ENCODE assay signal across 1 cellular context in the genomic region with DNA sequence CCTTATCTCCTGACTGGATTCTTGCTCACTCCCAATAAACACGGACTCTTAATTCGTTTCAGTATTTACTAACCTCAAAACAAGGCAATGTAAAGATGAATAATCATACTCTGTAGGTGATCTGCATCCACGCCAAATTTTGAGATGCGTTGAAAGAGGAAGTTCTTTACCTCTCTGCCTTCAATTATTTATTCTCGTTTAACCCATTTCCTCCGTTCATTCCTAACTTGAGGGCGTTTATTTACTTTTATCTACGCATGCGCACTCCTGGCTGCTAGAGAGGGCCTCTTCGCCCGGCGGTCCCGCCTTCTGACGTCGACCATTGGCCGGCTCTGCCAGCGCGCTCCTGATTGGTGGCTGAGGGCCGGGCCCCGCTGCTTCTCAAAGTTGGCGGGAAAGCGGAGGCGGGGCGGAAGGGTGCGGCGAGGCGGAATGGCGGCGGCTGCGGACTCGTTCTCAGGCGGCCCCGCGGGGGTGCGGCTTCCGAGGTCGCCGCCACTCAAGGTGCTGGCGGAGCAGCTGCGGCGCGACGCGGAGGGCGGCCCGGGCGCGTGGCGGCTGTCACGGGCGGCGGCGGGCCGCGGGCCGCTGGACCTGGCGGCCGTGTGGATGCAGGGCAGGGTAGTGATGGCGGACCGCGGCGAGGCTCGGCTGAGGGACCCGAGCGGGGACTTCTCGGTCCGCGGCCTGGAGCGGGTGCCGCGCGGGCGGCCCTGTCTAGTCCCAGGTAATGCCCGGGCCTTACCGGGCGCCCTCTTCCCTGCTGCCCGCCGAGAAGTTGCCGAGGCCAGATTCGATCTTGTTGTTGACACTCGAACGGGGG.
TF ChIP-seq lines count a peak whose summit lies in the region.

TSS of gene RMI2 (plus strand) at position 420 of the 823 bp plus-strand sequence. CDS start at position 433, 13 bp downstream.

TF ChIP-seq in HepG2, 621 proteins besides CTCF, POLR2A, EP300 and RAD21 (continued from another document and continues in another):
- TF ChIP-seq ZNF318 (CRISPR knock-in tag; IDR thresholded peaks at IDR 0.05), result no peak
- peak; percentile 83; the same call in 1 of the 2 replicates for TF ChIP-seq YEATS4 (CRISPR knock-in tag; IDR thresholded peaks at IDR 0.05; ENCODE audit: borderline replicate concordance)
- TF ChIP-seq HOXA7 (CRISPR knock-in tag; IDR thresholded peaks at IDR 0.05), result no peak
- no peak for TF ChIP-seq MLLT10 (CRISPR knock-in tag; IDR thresholded peaks at IDR 0.05)
- no peak for TF ChIP-seq ZNF670 (CRISPR knock-in tag; IDR thresholded peaks at IDR 0.05; ENCODE audit: borderline replicate concordance)
- no peak for TF ChIP-seq NFE2L1 (CRISPR knock-in tag; IDR thresholded peaks at IDR 0.05; ENCODE audit: borderline replicate concordance)
- peak; percentile 88 for TF ChIP-seq KLF6 (CRISPR knock-in tag; IDR thresholded peaks at IDR 0.05)
- no peak for TF ChIP-seq STAT6 (CRISPR knock-in tag; IDR thresholded peaks at IDR 0.05; ENCODE audit: borderline replicate concordance)
- peak; percentile 86; the same call in 1 of the 2 replicates for TF ChIP-seq MIXL1 (CRISPR knock-in tag; IDR thresholded peaks at IDR 0.05)
- TF ChIP-seq, protein P1, sequence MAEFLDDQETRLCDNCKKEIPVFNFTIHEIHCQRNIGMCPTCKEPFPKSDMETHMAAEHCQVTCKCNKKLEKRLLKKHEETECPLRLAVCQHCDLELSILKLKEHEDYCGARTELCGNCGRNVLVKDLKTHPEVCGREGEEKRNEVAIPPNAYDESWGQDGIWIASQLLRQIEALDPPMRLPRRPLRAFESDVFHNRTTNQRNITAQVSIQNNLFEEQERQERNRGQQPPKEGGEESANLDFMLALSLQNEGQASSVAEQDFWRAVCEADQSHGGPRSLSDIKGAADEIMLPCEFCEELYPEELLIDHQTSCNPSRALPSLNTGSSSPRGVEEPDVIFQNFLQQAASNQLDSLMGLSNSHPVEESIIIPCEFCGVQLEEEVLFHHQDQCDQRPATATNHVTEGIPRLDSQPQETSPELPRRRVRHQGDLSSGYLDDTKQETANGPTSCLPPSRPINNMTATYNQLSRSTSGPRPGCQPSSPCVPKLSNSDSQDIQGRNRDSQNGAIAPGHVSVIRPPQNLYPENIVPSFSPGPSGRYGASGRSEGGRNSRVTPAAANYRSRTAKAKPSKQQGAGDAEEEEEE (CRISPR knock-in tag; IDR thresholded peaks at IDR 0.05; ENCODE audit: borderline replicate concordance), result no peak
- no peak for TF ChIP-seq ADNP (CRISPR knock-in tag; IDR thresholded peaks at IDR 0.05)
- TF ChIP-seq TSC22D2 (CRISPR knock-in tag; IDR thresholded peaks at IDR 0.05; ENCODE audit: borderline replicate concordance), result peak; percentile 96; the same call in 1 of the 2 replicates
- TF ChIP-seq ZNF891 (CRISPR knock-in tag; IDR thresholded peaks at IDR 0.05), result no peak
- peak; percentile 88 for TF ChIP-seq ZSCAN31 (CRISPR knock-in tag; IDR thresholded peaks at IDR 0.05; ENCODE audit: low read depth)
- TF ChIP-seq CSRNP1 (CRISPR knock-in tag; IDR thresholded peaks at IDR 0.05), result peak; percentile 86; the same call in 1 of the 2 replicates
- TF ChIP-seq ZNF350 (CRISPR knock-in tag; IDR thresholded peaks at IDR 0.05; ENCODE audit: borderline replicate concordance, low read depth), result no peak
- peak; percentile 80 for TF ChIP-seq POLR2G (IDR thresholded peaks at IDR 0.05; ENCODE audit: low read depth, low read length)
- TF ChIP-seq SMAD3 (CRISPR knock-in tag; IDR thresholded peaks at IDR 0.05), result no peak
- peak; percentile 95 for TF ChIP-seq POGK (CRISPR knock-in tag; conservative IDR thresholded peaks at IDR 0.05)
- TF ChIP-seq ZNF7 (CRISPR knock-in tag; IDR thresholded peaks at IDR 0.05), result no peak
- no peak for TF ChIP-seq CBX5 (CRISPR knock-in tag; IDR thresholded peaks at IDR 0.05; ENCODE audit: borderline replicate concordance)
- no peak for TF ChIP-seq HNF4A (CRISPR knock-in tag; IDR thresholded peaks at IDR 0.05)
- 0 out of 2 replicates have a peak, but pooled peaks have one; percentile 2 for TF ChIP-seq SMC3 (IDR thresholded peaks at IDR 0.05; ENCODE audit: low read length)
- TF ChIP-seq NFYC (CRISPR knock-in tag; IDR thresholded peaks at IDR 0.05), result peak; percentile 98
- no peak for TF ChIP-seq ZNF383 (CRISPR knock-in tag; IDR thresholded peaks at IDR 0.05; ENCODE audit: borderline replicate concordance)
- no peak for TF ChIP-seq ARNT (IDR thresholded peaks at IDR 0.05)
- peak; percentile 84 for TF ChIP-seq CREB1 (IDR thresholded peaks at IDR 0.05)
- peak; percentile 80 for TF ChIP-seq CREB1 (CRISPR knock-in tag; IDR thresholded peaks at IDR 0.05)
- 0 out of 2 replicates have a peak, but pooled peaks have one; percentile 40 for TF ChIP-seq JUN (CRISPR knock-in tag; IDR thresholded peaks at IDR 0.05)
- no peak for TF ChIP-seq ZNF382 (CRISPR knock-in tag; IDR thresholded peaks at IDR 0.05; ENCODE audit: borderline replicate concordance)
- TF ChIP-seq, protein P2, sequence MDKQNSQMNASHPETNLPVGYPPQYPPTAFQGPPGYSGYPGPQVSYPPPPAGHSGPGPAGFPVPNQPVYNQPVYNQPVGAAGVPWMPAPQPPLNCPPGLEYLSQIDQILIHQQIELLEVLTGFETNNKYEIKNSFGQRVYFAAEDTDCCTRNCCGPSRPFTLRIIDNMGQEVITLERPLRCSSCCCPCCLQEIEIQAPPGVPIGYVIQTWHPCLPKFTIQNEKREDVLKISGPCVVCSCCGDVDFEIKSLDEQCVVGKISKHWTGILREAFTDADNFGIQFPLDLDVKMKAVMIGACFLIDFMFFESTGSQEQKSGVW (CRISPR knock-in tag; IDR thresholded peaks at IDR 0.05; ENCODE audit: borderline replicate concordance), result no peak
- TF ChIP-seq ZZZ3 (CRISPR knock-in tag; IDR thresholded peaks at IDR 0.05; ENCODE audit: borderline replicate concordance), result no peak
- TF ChIP-seq, protein P3, sequence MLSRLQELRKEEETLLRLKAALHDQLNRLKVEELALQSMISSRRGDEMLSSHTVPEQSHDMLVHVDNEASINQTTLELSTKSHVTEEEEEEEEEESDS (CRISPR knock-in tag; IDR thresholded peaks at IDR 0.05; ENCODE audit: borderline replicate concordance), result no peak
- peak; percentile 98 for TF ChIP-seq CENPT (CRISPR knock-in tag; IDR thresholded peaks at IDR 0.05; ENCODE audit: low read depth)
- TF ChIP-seq ZNF644 (CRISPR knock-in tag; IDR thresholded peaks at IDR 0.05; ENCODE audit: low read depth), result no peak
- TF ChIP-seq, protein P4, sequence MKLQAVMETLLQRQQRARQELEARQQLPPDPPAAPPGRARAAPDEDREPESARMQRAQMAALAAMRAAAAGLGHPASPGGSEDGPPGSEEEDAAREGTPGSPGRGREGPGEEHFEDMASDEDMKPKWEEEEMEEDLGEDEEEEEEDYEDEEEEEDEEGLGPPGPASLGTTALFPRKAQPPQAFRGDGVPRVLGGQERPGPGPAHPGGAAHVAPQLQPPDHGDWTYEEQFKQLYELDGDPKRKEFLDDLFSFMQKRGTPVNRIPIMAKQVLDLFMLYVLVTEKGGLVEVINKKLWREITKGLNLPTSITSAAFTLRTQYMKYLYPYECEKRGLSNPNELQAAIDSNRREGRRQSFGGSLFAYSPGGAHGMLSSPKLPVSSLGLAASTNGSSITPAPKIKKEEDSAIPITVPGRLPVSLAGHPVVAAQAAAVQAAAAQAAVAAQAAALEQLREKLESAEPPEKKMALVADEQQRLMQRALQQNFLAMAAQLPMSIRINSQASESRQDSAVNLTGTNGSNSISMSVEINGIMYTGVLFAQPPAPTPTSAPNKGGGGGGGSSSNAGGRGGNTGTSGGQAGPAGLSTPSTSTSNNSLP (IDR thresholded peaks at IDR 0.05; ENCODE audit: low read depth, low read length), result peak; percentile 46; the same call in 1 of the 2 replicates
- TF ChIP-seq MTA3 (CRISPR knock-in tag; IDR thresholded peaks at IDR 0.05), result no peak
